1 cellular context compared by ENCODE assay signal in the genomic region with DNA sequence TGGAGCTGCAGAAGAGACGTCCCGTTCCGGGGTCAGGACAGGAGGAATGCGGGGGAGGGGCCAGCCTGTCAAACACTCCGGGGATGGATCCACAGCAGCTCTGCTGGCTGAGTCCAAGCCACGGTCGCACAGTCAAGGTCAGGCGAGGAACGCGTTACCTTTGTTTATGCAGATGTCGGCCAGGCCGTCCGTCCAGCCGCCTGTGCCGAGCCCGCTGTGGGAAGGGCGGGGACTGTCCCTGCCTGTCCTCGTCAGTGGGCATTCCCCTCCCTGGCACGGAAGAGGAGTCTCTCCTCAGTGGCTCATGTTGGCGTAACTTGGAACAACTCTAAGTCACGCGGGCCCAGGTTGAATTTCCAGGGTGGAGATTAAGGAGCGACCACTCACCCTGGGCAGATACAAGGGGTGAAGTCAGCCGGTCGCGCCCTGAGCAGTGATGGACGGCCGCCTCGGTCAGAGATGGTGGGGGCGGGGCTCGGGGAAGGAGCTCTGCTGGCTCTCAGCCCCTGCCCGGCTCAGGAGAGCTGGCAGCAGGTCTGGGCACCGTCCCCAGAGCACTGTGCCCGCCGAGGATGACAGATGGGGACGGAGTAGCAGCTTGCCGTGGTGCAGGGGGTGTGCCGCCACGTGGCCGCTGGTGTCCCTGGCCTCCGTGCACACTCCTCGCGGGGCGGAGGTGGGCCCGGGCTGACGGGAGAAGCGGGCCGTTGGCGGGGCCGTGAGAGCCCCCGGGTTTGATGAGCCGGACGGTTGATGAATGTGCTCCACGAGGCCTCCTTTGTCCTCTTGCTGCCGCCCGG.
TF ChIP-seq lines count a peak whose summit lies in the region.

No MANE protein-coding gene starts in this region.

TF ChIP-seq in HepG2, 621 proteins besides CTCF, POLR2A, EP300 and RAD21 (continued from another document):
- TF ChIP-seq, protein P1, sequence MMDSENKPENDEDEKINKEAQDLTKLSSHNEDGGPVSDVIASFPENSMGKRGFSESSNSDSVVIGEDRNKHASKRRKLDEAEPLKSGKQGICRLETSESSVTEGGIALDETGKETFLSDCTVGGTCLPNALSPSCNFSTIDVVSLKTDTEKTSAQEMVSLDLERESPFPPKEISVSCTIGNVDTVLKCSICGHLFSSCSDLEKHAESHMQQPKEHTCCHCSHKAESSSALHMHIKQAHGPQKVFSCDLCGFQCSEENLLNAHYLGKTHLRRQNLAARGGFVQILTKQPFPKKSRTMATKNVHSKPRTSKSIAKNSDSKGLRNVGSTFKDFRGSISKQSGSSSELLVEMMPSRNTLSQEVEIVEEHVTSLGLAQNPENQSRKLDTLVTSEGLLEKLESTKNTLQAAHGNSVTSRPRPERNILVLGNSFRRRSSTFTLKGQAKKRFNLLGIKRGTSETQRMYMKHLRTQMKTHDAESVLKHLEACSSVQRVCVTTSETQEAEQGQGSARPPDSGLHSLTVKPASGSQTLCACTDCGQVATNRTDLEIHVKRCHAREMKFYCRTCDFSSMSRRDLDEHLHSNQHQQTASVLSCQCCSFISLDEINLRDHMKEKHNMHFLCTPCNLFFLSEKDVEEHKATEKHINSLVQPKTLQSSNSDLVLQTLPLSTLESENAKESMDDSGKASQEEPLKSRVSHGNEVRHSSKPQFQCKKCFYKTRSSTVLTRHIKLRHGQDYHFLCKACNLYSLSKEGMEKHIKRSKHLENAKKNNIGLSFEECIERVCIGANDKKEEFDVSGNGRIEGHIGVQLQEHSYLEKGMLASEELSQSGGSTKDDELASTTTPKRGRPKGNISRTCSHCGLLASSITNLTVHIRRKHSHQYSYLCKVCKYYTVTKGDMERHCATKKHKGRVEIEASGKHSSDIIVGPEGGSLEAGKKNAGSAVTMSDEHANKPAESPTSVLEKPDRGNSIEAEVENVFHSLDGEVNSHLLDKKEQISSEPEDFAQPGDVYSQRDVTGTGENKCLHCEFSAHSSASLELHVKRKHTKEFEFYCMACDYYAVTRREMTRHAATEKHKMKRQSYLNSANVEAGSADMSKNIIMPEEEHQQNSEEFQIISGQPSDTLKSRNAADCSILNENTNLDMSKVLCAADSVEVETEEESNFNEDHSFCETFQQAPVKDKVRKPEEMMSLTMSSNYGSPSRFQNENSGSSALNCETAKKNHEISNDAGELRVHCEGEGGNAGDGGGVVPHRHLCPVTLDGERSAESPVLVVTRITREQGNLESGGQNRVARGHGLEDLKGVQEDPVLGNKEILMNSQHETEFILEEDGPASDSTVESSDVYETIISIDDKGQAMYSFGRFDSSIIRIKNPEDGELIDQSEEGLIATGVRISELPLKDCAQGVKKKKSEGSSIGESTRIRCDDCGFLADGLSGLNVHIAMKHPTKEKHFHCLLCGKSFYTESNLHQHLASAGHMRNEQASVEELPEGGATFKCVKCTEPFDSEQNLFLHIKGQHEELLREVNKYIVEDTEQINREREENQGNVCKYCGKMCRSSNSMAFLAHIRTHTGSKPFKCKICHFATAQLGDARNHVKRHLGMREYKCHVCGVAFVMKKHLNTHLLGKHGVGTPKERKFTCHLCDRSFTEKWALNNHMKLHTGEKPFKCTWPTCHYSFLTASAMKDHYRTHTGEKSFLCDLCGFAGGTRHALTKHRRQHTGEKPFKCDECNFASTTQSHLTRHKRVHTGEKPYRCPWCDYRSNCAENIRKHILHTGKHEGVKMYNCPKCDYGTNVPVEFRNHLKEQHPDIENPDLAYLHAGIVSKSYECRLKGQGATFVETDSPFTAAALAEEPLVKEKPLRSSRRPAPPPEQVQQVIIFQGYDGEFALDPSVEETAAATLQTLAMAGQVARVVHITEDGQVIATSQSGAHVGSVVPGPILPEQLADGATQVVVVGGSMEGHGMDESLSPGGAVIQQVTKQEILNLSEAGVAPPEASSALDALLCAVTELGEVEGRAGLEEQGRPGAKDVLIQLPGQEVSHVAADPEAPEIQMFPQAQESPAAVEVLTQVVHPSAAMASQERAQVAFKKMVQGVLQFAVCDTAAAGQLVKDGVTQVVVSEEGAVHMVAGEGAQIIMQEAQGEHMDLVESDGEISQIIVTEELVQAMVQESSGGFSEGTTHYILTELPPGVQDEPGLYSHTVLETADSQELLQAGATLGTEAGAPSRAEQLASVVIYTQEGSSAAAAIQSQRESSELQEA (CRISPR knock-in tag; IDR thresholded peaks at IDR 0.05; ENCODE audit: not compliant biosample characterization), result no peak
- no peak for TF ChIP-seq ZEB1 (IDR thresholded peaks at IDR 0.05; ENCODE audit: insufficient replicate concordance, low read depth)
- TF ChIP-seq, protein P2, sequence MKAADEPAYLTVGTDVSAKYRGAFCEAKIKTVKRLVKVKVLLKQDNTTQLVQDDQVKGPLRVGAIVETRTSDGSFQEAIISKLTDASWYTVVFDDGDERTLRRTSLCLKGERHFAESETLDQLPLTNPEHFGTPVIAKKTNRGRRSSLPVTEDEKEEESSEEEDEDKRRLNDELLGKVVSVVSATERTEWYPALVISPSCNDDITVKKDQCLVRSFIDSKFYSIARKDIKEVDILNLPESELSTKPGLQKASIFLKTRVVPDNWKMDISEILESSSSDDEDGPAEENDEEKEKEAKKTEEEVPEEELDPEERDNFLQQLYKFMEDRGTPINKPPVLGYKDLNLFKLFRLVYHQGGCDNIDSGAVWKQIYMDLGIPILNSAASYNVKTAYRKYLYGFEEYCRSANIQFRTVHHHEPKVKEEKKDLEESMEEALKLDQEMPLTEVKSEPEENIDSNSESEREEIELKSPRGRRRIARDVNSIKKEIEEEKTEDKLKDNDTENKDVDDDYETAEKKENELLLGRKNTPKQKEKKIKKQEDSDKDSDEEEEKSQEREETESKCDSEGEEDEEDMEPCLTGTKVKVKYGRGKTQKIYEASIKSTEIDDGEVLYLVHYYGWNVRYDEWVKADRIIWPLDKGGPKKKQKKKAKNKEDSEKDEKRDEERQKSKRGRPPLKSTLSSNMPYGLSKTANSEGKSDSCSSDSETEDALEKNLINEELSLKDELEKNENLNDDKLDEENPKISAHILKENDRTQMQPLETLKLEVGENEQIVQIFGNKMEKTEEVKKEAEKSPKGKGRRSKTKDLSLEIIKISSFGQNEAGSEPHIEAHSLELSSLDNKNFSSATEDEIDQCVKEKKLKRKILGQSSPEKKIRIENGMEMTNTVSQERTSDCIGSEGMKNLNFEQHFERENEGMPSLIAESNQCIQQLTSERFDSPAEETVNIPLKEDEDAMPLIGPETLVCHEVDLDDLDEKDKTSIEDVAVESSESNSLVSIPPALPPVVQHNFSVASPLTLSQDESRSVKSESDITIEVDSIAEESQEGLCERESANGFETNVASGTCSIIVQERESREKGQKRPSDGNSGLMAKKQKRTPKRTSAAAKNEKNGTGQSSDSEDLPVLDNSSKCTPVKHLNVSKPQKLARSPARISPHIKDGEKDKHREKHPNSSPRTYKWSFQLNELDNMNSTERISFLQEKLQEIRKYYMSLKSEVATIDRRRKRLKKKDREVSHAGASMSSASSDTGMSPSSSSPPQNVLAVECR (CRISPR knock-in tag; IDR thresholded peaks at IDR 0.05; ENCODE audit: borderline replicate concordance), result peak; percentile 39; the same call in 1 of the 2 replicates
- TF ChIP-seq, protein P3, sequence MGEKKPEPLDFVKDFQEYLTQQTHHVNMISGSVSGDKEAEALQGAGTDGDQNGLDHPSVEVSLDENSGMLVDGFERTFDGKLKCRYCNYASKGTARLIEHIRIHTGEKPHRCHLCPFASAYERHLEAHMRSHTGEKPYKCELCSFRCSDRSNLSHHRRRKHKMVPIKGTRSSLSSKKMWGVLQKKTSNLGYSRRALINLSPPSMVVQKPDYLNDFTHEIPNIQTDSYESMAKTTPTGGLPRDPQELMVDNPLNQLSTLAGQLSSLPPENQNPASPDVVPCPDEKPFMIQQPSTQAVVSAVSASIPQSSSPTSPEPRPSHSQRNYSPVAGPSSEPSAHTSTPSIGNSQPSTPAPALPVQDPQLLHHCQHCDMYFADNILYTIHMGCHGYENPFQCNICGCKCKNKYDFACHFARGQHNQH (CRISPR knock-in tag; IDR thresholded peaks at IDR 0.05), result 0 out of 2 replicates have a peak, but pooled peaks have one; percentile 28
- TF ChIP-seq, protein P4, sequence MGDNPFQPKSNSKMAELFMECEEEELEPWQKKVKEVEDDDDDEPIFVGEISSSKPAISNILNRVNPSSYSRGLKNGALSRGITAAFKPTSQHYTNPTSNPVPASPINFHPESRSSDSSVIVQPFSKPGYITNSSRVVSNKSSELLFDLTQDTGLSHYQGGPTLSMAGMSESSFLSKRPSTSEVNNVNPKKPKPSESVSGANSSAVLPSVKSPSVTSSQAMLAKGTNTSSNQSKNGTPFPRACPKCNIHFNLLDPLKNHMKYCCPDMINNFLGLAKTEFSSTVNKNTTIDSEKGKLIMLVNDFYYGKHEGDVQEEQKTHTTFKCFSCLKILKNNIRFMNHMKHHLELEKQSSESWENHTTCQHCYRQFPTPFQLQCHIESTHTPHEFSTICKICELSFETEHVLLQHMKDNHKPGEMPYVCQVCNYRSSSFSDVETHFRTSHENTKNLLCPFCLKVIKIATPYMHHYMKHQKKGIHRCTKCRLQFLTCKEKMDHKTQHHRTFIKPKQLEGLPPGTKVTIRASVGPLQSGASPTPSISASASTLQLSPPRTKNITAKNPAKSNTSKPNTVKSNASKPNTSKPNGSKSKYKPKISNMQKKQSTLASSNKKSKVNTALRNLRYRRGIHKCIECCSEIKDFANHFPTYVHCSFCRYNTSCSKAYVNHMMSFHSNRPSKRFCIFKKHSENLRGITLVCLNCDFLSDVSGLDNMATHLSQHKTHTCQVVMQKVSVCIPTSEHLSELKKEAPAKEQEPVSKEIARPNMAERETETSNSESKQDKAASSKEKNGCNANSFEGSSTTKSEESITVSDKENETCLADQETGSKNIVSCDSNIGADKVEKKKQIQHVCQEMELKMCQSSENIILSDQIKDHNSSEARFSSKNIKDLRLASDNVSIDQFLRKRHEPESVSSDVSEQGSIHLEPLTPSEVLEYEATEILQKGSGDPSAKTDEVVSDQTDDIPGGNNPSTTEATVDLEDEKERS (CRISPR knock-in tag; IDR thresholded peaks at IDR 0.05), result 0 out of 2 replicates have a peak, but pooled peaks have one; percentile 20
- no peak for TF ChIP-seq ZNF253 (CRISPR knock-in tag; IDR thresholded peaks at IDR 0.05; ENCODE audit: borderline replicate concordance)
- no peak for TF ChIP-seq ZBTB42 (CRISPR knock-in tag; IDR thresholded peaks at IDR 0.05)
- no peak for TF ChIP-seq BHLHE40 (IDR thresholded peaks at IDR 0.05; ENCODE audit: low read length)
- TF ChIP-seq, protein P5, sequence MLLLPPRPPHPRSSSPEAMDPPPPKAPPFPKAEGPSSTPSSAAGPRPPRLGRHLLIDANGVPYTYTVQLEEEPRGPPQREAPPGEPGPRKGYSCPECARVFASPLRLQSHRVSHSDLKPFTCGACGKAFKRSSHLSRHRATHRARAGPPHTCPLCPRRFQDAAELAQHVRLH (CRISPR knock-in tag; IDR thresholded peaks at IDR 0.05; ENCODE audit: borderline replicate concordance, low read depth), result 0 out of 2 replicates have a peak, but pooled peaks have one; percentile 37
- TF ChIP-seq, protein P6, sequence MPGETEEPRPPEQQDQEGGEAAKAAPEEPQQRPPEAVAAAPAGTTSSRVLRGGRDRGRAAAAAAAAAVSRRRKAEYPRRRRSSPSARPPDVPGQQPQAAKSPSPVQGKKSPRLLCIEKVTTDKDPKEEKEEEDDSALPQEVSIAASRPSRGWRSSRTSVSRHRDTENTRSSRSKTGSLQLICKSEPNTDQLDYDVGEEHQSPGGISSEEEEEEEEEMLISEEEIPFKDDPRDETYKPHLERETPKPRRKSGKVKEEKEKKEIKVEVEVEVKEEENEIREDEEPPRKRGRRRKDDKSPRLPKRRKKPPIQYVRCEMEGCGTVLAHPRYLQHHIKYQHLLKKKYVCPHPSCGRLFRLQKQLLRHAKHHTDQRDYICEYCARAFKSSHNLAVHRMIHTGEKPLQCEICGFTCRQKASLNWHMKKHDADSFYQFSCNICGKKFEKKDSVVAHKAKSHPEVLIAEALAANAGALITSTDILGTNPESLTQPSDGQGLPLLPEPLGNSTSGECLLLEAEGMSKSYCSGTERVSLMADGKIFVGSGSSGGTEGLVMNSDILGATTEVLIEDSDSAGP (CRISPR knock-in tag; IDR thresholded peaks at IDR 0.05; ENCODE audit: borderline replicate concordance), result peak; percentile 83
